In genomic region chr2:96940026-96940601, GRCh38 we compare ENCODE assay signal across 18 cellular contexts. TPM values are rescaled to one million over a fixed set of nuclear protein-coding genes. Genes with fewer than 3 reads are reported as not detected.
DNase-seq lines count a peak whose midpoint lies in the region; ATAC-seq lines count a peak whose summit lies in the region.
"Had no signal": no experiment of that assay in that cellular context is flagged by ENCODE, and none has a peak within 500 bp of the region (broad histone marks: within the 10 kb centered on the region; RNA-seq: fewer than 3 reads in every experiment).

No MANE protein-coding gene starts in this region.

- H3K4ac ChIP-seq in mesenchymal stem cell (ENCODE audit: low read depth in 1 of 2, low read length in 2 of 2), result no peak overlapping the region

- no peak overlapping the region for H2AFZ ChIP-seq in mesenchymal stem cell (ENCODE audit: low read depth, low read length)

- H3K79me1 ChIP-seq in mesenchymal stem cell (replicated peaks; ENCODE audit: low read length, poor library complexity, severe bottlenecking), result no peaks in the 10 kb centered on the region

- no peak overlapping the region for H3K23ac ChIP-seq in mesenchymal stem cell (ENCODE audit: low read length in 2 of 2)

- no peak overlapping the region for H3K4me3 Mint-ChIP-seq in activated naive CD8-positive, alpha-beta T cell
- no peak overlapping the region for H3K4me3 Mint-ChIP-seq in activated naive CD8-positive, alpha-beta T cell treated with anti-CD3 and anti-CD28 coated beads for 36 hours
- H3K4me3 Mint-ChIP-seq: dendritic cell treated with granulocyte-macrophage colony-stimulating factor and Interleukin-4, amounts not matched to agents 40 ng/mL and 50 ng/mL, for 4 days had no signal

- no peak overlapping the region for H2BK12ac ChIP-seq in mesenchymal stem cell (ENCODE audit: low read length in 2 of 2)

- H3K4me1 Mint-ChIP-seq in activated naive CD8-positive, alpha-beta T cell (ENCODE audit: low read depth), result peaks cover 40% of the 10 kb centered on the region
- H3K4me1 Mint-ChIP-seq in activated naive CD8-positive, alpha-beta T cell treated with anti-CD3 and anti-CD28 coated beads for 36 hours, result peaks cover 29% of the 10 kb centered on the region

- H3K9me3 ChIP-seq in mesenchymal stem cell (ENCODE audit: control insufficient read depth, low read length), result peaks cover 19% of the 10 kb centered on the region
- H3K9me3 ChIP-seq: breast epithelium, thoracic aorta had no signal

- H3K9me3 Mint-ChIP-seq in activated naive CD8-positive, alpha-beta T cell (ENCODE audit: low read depth), result peaks cover 11% of the 10 kb centered on the region
- peaks cover 21% of the 10 kb centered on the region for H3K9me3 Mint-ChIP-seq in activated naive CD8-positive, alpha-beta T cell treated with anti-CD3 and anti-CD28 coated beads for 36 hours

- H3K9ac ChIP-seq in mesenchymal stem cell (ENCODE audit: low read length), result no peak overlapping the region

- no peaks in the 10 kb centered on the region for H3K27me3 Mint-ChIP-seq in activated naive CD8-positive, alpha-beta T cell
- H3K27me3 Mint-ChIP-seq in activated naive CD8-positive, alpha-beta T cell treated with anti-CD3 and anti-CD28 coated beads for 36 hours, result peaks cover 3% of the 10 kb centered on the region

- H3K27ac Mint-ChIP-seq in activated naive CD8-positive, alpha-beta T cell, result peak overlapping the region; percentile 58
- no peak overlapping the region for H3K27ac Mint-ChIP-seq in activated naive CD8-positive, alpha-beta T cell treated with anti-CD3 and anti-CD28 coated beads for 36 hours
- H3K27ac Mint-ChIP-seq: activated T-helper 2 cell treated with anti-CD3 and anti-CD28 coated beads, Interferon-gamma antibody, Interleukin-2, Interleukin-4, amounts not matched to agents 10 μg/mL and 5 μg/mL and 100 μg/mL, durations not matched to agents 14 hours and 24 hours and 36 hours; dendritic cell treated with granulocyte-macrophage colony-stimulating factor and Interleukin-4, amounts not matched to agents 40 ng/mL and 50 ng/mL, for 4 days had no signal

- no peak for DNase-seq in activated naive CD8-positive, alpha-beta T cell treated with anti-CD3 and anti-CD28 coated beads for 36 hours
- DNase-seq in mesenchymal stem cell (no peak), NCI-H146 treated with DMSO at 0.1 percent for 48 hours (lab: John Stamatoyannopoulos, UW; ENCODE audit: unreplicated experiment) (no peak), AML-193 (lab: John Stamatoyannopoulos, UW) (no peak)
- DNase-seq: H7, KBM-7, NCI-H187 treated with DMSO at 0.1 percent for 48 hours had no signal

- H3K14ac ChIP-seq in mesenchymal stem cell (ENCODE audit: low read length in 2 of 2), result no peak overlapping the region

- no peaks in the 10 kb centered on the region for H3K4me1 ChIP-seq in mesenchymal stem cell (ENCODE audit: control insufficient read depth, insufficient read depth, low read depth, low read length)
- H3K4me1 ChIP-seq: breast epithelium had no signal

- WGBS in mesenchymal stem cell, result 82% methylated on average over 11 of the region's 13 CpGs

- H4K8ac ChIP-seq in mesenchymal stem cell (ENCODE audit: low read length), result no peak overlapping the region

- no peaks in the 10 kb centered on the region for H3K36me3 ChIP-seq in mesenchymal stem cell (ENCODE audit: control insufficient read depth in 1 of 2, insufficient read depth in 2 of 2, low read depth in 1 of 2, low read length in 2 of 2)
- H3K36me3 ChIP-seq: breast epithelium, thoracic aorta had no signal

- H2AK5ac ChIP-seq in mesenchymal stem cell (ENCODE audit: low read length, severe bottlenecking), result no peak overlapping the region

- H3K4me3 ChIP-seq in mesenchymal stem cell (ENCODE audit: insufficient read depth in 1 of 2, low read depth in 1 of 2, low read length in 2 of 2), result no peak overlapping the region
- H3K4me3 ChIP-seq: breast epithelium, lung, SK-N-MC, thoracic aorta had no signal

- H2BK5ac ChIP-seq in mesenchymal stem cell (ENCODE audit: low read depth, low read length, poor library complexity, severe bottlenecking), result no peak overlapping the region

- peak overlapping the region; percentile 89 for H3K27ac ChIP-seq in angular gyrus (ENCODE audit: low read depth, low read length)
- no peak overlapping the region for H3K27ac ChIP-seq in mesenchymal stem cell (ENCODE audit: low read length, poor library complexity, severe bottlenecking)
- H3K27ac ChIP-seq: breast epithelium, SK-N-MC, thoracic aorta had no signal

- no peak overlapping the region for H4K91ac ChIP-seq in mesenchymal stem cell (ENCODE audit: low read length)

- H3K4me2 ChIP-seq in mesenchymal stem cell (ENCODE audit: low read length, poor library complexity, severe bottlenecking), result no peak overlapping the region

- no peak for ATAC-seq in GM21737 (IDR thresholded peaks at IDR 0.05; ENCODE audit: unreplicated experiment)
- ATAC-seq: sciatic nerve had no signal

- no peak overlapping the region for H2BK15ac ChIP-seq in mesenchymal stem cell (ENCODE audit: low read depth, poor library complexity, severe bottlenecking)

- H2BK120ac ChIP-seq in mesenchymal stem cell (ENCODE audit: low read depth, low read length), result peak overlapping the region; percentile 8

- peaks cover 24 to 28% of the 10 kb centered on the region in 2 experiments for H3K27me3 ChIP-seq in mesenchymal stem cell (ENCODE audit: control insufficient read depth in 1 of 2, insufficient read depth in 1 of 2, low read length in 2 of 2)
- H3K27me3 ChIP-seq: breast epithelium had no signal

- peaks cover 6% of the 10 kb centered on the region for H3K36me3 Mint-ChIP-seq in activated naive CD8-positive, alpha-beta T cell
- peaks cover 10% of the 10 kb centered on the region for H3K36me3 Mint-ChIP-seq in activated naive CD8-positive, alpha-beta T cell treated with anti-CD3 and anti-CD28 coated beads for 36 hours

- no peak overlapping the region for H3K18ac ChIP-seq in mesenchymal stem cell (ENCODE audit: low read depth in 1 of 2, low read length in 2 of 2)

RNA-seq across cellular contexts. Expression of gene FAM178B, which starts 46.3 kb away (rescaled TPM):
- under 1 TPM; 0.28 to 0.47 TPM for total RNA-seq in activated naive CD8-positive, alpha-beta T cell treated with anti-CD3 and anti-CD28 coated beads for 36 hours
- polyA plus RNA-seq in mesenchymal stem cell (2013, experiment 1 of 2), result not detected
- polyA plus RNA-seq in mesenchymal stem cell (2013, experiment 2 of 2), result not detected
- total RNA-seq: activated T-helper 2 cell treated with anti-CD3 and anti-CD28 coated beads, Interferon-gamma antibody, Interleukin-2, Interleukin-4, amounts not matched to agents 10 μg/mL and 5 μg/mL and 100 μg/mL, durations not matched to agents 14 hours and 24 hours and 36 hours; osteocyte; thoracic aorta had no signal
